ENCODE assay signal across 8 cellular contexts in the genomic region with DNA sequence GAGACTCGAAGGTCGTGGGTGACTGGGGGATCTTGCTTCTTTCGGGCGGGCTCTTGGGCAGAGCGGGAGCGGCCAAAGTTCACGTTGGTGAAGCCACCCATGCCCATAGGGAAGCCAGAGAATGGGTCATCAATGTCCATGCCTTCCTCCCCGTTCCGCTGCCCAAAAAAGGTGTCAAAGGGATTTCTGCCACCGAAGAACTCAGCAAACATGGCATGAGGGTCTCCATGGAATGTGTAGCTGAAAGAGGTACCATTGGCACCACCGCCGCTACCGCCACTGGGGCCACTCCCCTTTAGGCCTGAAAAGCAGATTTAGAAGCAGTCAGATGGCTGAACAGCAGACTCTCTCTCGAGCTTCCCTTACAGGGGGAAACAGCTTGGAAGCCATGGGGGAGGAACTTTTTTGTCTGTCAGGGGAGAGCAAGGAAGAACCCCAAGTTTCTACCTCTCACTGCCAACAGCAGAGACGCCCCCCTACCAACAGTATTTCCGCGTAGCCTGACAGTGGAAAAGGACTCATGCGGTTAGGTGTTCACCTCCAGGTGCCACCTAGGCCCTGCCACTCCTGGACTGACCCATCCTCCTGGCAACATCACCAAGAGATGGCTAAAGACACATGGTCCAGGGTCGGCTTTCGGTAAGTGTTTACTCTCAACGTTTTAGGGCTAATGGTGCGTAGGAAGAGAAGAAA. TPM values are rescaled to one million over a fixed set of nuclear protein-coding genes. Genes with fewer than 3 reads are reported as not detected.
A peak's percentile ranks its signal among the peaks of the same experiment; 100 is the strongest.
DNase-seq lines count a peak whose midpoint lies in the region; ATAC-seq and TF ChIP-seq lines count a peak whose summit lies in the region.

No MANE protein-coding gene starts in this region.

- DNase-seq in HL-60 (ENCODE audit: low read depth in 1 of 2, low spot score in 1 of 2): no peak
- DNase-seq in body of pancreas: no peak
- DNase-seq in mesenchymal stem cell: no peak
- DNase-seq in aorta: no peak
- DNase-seq in DMS114 treated with DMSO at 0.1 percent for 48 hours (lab: John Stamatoyannopoulos, UW; ENCODE audit: unreplicated experiment): no peak
- DNase-seq in ureter (ENCODE audit: low spot score): no peak

- intact Hi-C loops in body of pancreas (cut with DNase I) (no loop called here), aorta (cut with DNase I) (no loop called here)

- H3K4ac ChIP-seq in mesenchymal stem cell (ENCODE audit: low read depth in 1 of 2, low read length in 2 of 2): no peak overlapping the region

- H2BK5ac ChIP-seq in mesenchymal stem cell (ENCODE audit: low read depth, low read length, poor library complexity, severe bottlenecking): no peak overlapping the region

- H3K9me3 ChIP-seq in body of pancreas (no peaks in the 10 kb centered on the region), mesenchymal stem cell (ENCODE audit: control insufficient read depth, low read length) (no peaks in the 10 kb centered on the region), aorta (ENCODE audit: control insufficient read depth, low read length) (no peaks in the 10 kb centered on the region)

- H3K27me3 ChIP-seq in ACC112 (ENCODE audit: insufficient read depth, low read length) (no peaks in the 10 kb centered on the region), HL-60 (ENCODE audit: insufficient read depth, poor library complexity, severe bottlenecking) (no peaks in the 10 kb centered on the region), body of pancreas (no peaks in the 10 kb centered on the region), mesenchymal stem cell (ENCODE audit: control insufficient read depth in 1 of 2, insufficient read depth in 1 of 2, low read length in 2 of 2) (no peaks in the 10 kb centered on the region), aorta (ENCODE audit: control insufficient read depth in 1 of 2, insufficient read depth in 2 of 2, low read length in 1 of 2) (no peaks in the 10 kb centered on the region)

- no peak overlapping the region for H2AFZ ChIP-seq in ACC112 (ENCODE audit: low read length, unreplicated experiment)
- no peak overlapping the region for H2AFZ ChIP-seq in mesenchymal stem cell (ENCODE audit: low read depth, low read length)

- H4K8ac ChIP-seq in mesenchymal stem cell (ENCODE audit: low read length): no peak overlapping the region

- H3K18ac ChIP-seq in mesenchymal stem cell (ENCODE audit: low read depth in 1 of 2, low read length in 2 of 2): peak overlapping the region in 1 of 2 experiments; percentile 37

- H3K4me1 ChIP-seq in ACC112 (ENCODE audit: control insufficient read depth, insufficient read depth, low read length, unreplicated experiment): peaks cover 29% of the 10 kb centered on the region
- H3K4me1 ChIP-seq in body of pancreas: peaks cover 61% of the 10 kb centered on the region
- H3K4me1 ChIP-seq in mesenchymal stem cell (ENCODE audit: control insufficient read depth, insufficient read depth, low read depth, low read length): peaks cover 30% of the 10 kb centered on the region
- H3K4me1 ChIP-seq in aorta (ENCODE audit: control insufficient read depth in 1 of 2, insufficient read depth in 2 of 2, low read length in 2 of 2): no peaks in the 10 kb centered on the region

- peaks cover 34% of the 10 kb centered on the region for H3K79me2 ChIP-seq in ACC112 (ENCODE audit: control insufficient read depth, insufficient read depth, low read length, unreplicated experiment)

- no peak overlapping the region for H2BK120ac ChIP-seq in mesenchymal stem cell (ENCODE audit: low read depth, low read length)

- H2BK15ac ChIP-seq in mesenchymal stem cell (ENCODE audit: low read depth, poor library complexity, severe bottlenecking): no peak overlapping the region

- H3K14ac ChIP-seq in mesenchymal stem cell (ENCODE audit: low read length in 2 of 2): peak overlapping the region in 1 of 2 experiments; percentile 71

- H3K27ac ChIP-seq in ACC112 (ENCODE audit: low read depth, low read length): peak overlapping the region; percentile 91
- no peak overlapping the region for H3K27ac ChIP-seq in HL-60 (replicated peaks)
- peak overlapping the region in 3 of 4 donors; percentile 99 to 100 (median 99) for H3K27ac ChIP-seq in body of pancreas
- H3K27ac ChIP-seq in mesenchymal stem cell (ENCODE audit: low read length, poor library complexity, severe bottlenecking): peak overlapping the region; percentile 31
- H3K27ac ChIP-seq in aorta (ENCODE audit: low read depth in 1 of 2, low read length in 2 of 2): no peak overlapping the region

- ATAC-seq in body of pancreas: no peak
- no peak for ATAC-seq in aorta (ENCODE audit: low FRiP score)
- ATAC-seq in GM18868 (IDR thresholded peaks at IDR 0.05; ENCODE audit: unreplicated experiment): no peak

- TF ChIP-seq CTCF in HL-60 (IDR thresholded peaks at IDR 0.05; ENCODE audit: insufficient read depth, low read length) (no peak), body of pancreas (IDR thresholded peaks at IDR 0.05) (no peak)

- H2BK12ac ChIP-seq in mesenchymal stem cell (ENCODE audit: low read length in 2 of 2): peak overlapping the region in 1 of 2 experiments; percentile 7

- H3K4me2 ChIP-seq in mesenchymal stem cell (ENCODE audit: low read length, poor library complexity, severe bottlenecking): peak overlapping the region; percentile 83

- peak overlapping the region; percentile 98 for H3K9ac ChIP-seq in mesenchymal stem cell (ENCODE audit: low read length)

- TF ChIP-seq POLR2A in body of pancreas (IDR thresholded peaks at IDR 0.05): no peak

- H3K4me3 ChIP-seq in ACC112 (ENCODE audit: low read depth, low read length): peak overlapping the region; percentile 99
- peak overlapping the region; percentile 78 for H3K4me3 ChIP-seq in HL-60 (replicated peaks; ENCODE audit: insufficient read depth, low read length)
- peak overlapping the region; percentile 72 to 87 for H3K4me3 ChIP-seq in body of pancreas
- peak overlapping the region; percentile 89 to 99 for H3K4me3 ChIP-seq in mesenchymal stem cell (ENCODE audit: insufficient read depth in 1 of 2, low read depth in 1 of 2, low read length in 2 of 2)
- peak overlapping the region; percentile 89 to 97 for H3K4me3 ChIP-seq in aorta (ENCODE audit: low read length in 2 of 2)

- peak overlapping the region in 1 of 2 experiments; percentile 75 for H3K23ac ChIP-seq in mesenchymal stem cell (ENCODE audit: low read length in 2 of 2)

- 15 to 25% methylated on average over 14 to 22 of the region's 22 CpGs for WGBS in body of pancreas, 2 donors
- WGBS in mesenchymal stem cell: 56% methylated on average over 18 of the region's 22 CpGs
- 25 to 29% methylated on average over 22 of the region's 22 CpGs for WGBS in aorta, 2 donors

- H4K91ac ChIP-seq in mesenchymal stem cell (ENCODE audit: low read length): no peak overlapping the region

- H3K36me3 ChIP-seq in ACC112 (ENCODE audit: insufficient read depth, low read length) (peaks cover 21% of the 10 kb centered on the region), body of pancreas (replicated peaks in 1 of 2; ENCODE audit: insufficient read depth in 1 of 2, low read depth in 2 of 2) (peaks cover 7 to 14% of the 10 kb centered on the region in 2 donors), mesenchymal stem cell (ENCODE audit: control insufficient read depth in 1 of 2, insufficient read depth in 2 of 2, low read depth in 1 of 2, low read length in 2 of 2) (peaks cover 32 to 39% of the 10 kb centered on the region in 2 experiments), aorta (ENCODE audit: control insufficient read depth in 1 of 2, insufficient read depth in 2 of 2, low read length in 1 of 2) (peaks cover 0 to 5% of the 10 kb centered on the region in 2 donors)

- H2AK5ac ChIP-seq in mesenchymal stem cell (ENCODE audit: low read length, severe bottlenecking): no peak overlapping the region

- H3K79me1 ChIP-seq in mesenchymal stem cell (replicated peaks; ENCODE audit: low read length, poor library complexity, severe bottlenecking): peaks cover 7% of the 10 kb centered on the region

RNA-seq across cellular contexts. Expression of a gene that starts 1.3 kb away (rescaled TPM):
- total RNA-seq in body of pancreas (10 to 100 TPM; 24.4 to 33.2 TPM), aorta (10 to 100 TPM; 58.0 to 95.8 TPM), ureter (81.6 TPM)
- polyA plus RNA-seq in mesenchymal stem cell (2013, experiment 1 of 2): 59.4 TPM
- polyA plus RNA-seq in mesenchymal stem cell (2013, experiment 2 of 2): 60.1 TPM
- polyA plus RNA-seq in aorta: 10 to 100 TPM; 34.8 to 44.3 TPM

RNA-seq across cellular contexts. Expression of a gene that starts 12.5 kb away (rescaled TPM):
- total RNA-seq in body of pancreas (10 to 100 TPM; 26.2 to 28.7 TPM), aorta (10 to 100 TPM; 40.1 to 64.4 TPM), ureter (104 TPM)
- 136 TPM for polyA plus RNA-seq in mesenchymal stem cell (2013, experiment 1 of 2)
- polyA plus RNA-seq in mesenchymal stem cell (2013, experiment 2 of 2): 131 TPM
- polyA plus RNA-seq in aorta: 100 to 1,000 TPM in 1 of 2 donors, 10 to 100 TPM in 1; 56.5 to 112 TPM

RNA-seq across cellular contexts. Expression of a gene that starts 21.0 kb away (rescaled TPM):
- 100 to 1,000 TPM in 1 of 2 donors, 10 to 100 TPM in 1; 34.5 to 120 TPM for total RNA-seq in body of pancreas
- 120 TPM for polyA plus RNA-seq in mesenchymal stem cell (2013, experiment 1 of 2)
- 116 TPM for polyA plus RNA-seq in mesenchymal stem cell (2013, experiment 2 of 2)
- 10 to 100 TPM; 42.3 to 53.0 TPM for total RNA-seq in aorta
- polyA plus RNA-seq in aorta: 100 to 1,000 TPM in 1 of 2 donors, 10 to 100 TPM in 1; 55.8 to 117 TPM
- total RNA-seq in ureter: 141 TPM

RNA-seq across cellular contexts. Expression of a gene that starts 41.7 kb away (rescaled TPM):
- total RNA-seq in body of pancreas (1 to 10 TPM in 1 of 2 donors, not detected in 1; 3.6 TPM), aorta (1 to 10 TPM; 2.3 to 4.4 TPM), ureter (3.0 TPM)
- polyA plus RNA-seq in mesenchymal stem cell (2013, experiment 1 of 2): 1.2 TPM
- polyA plus RNA-seq in mesenchymal stem cell (2013, experiment 2 of 2): 1.3 TPM
- not detected for polyA plus RNA-seq in aorta

RNA-seq across cellular contexts. Expression of a gene that starts 55.0 kb away (rescaled TPM):
- 100 to 1,000 TPM; 121 to 206 TPM for total RNA-seq in body of pancreas
- polyA plus RNA-seq in mesenchymal stem cell (2013, experiment 1 of 2): 220 TPM
- polyA plus RNA-seq in mesenchymal stem cell (2013, experiment 2 of 2): 213 TPM
- total RNA-seq in aorta: 100 to 1,000 TPM; 118 to 126 TPM
- polyA plus RNA-seq in aorta: 100 to 1,000 TPM; 433 to 452 TPM
- 169 TPM for total RNA-seq in ureter

Comparison
In these comparisons a context has a peak if more than half of its experiments do, and no peak if none do; other contexts are left out.
1. H3K27ac ChIP-seq: peak in ACC112 (single experiment), body of pancreas (3 of 4) and mesenchymal stem cell (single experiment); none in HL-60 (single experiment) and aorta (0 of 2).
2. Peak in every context shown above with its lines, with median percentiles within 50 percentile points of each other: H3K4me3 ChIP-seq.